Comparison of ENCODE assay signal across 8 cellular contexts in the genomic region with DNA sequence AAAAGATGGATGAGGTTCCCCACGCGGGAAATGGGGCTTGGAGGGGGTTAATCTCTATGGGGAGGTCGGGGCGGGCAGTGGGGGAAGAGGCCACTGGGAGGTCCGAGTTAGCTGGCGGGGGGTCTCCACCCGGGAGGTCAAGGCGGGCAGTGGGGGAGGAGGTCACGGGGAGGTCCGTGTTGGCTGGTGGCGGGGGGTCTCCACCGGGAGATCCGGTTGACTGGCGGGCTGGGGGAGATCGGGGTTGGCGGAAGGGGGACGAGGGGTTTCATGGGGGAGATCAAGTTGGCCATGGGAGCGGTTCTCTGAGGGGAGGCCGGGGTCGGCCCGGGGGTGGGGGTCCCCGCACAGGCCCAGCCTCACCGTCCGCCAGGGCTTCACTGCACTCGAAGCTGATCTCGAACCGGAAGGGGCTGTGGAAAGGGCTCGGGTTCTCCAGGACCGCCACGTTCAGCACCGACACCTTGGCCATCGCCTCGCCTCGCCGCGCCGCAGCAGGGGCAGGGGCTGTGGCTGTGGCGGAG. TPM values are rescaled to one million over a fixed set of nuclear protein-coding genes. Genes with fewer than 3 reads are reported as not detected.
A peak's percentile ranks its signal among the peaks of the same experiment; 100 is the strongest.
DNase-seq lines count a peak whose midpoint lies in the region; ATAC-seq and TF ChIP-seq lines count a peak whose summit lies in the region.

No MANE protein-coding gene starts in this region.

- peak overlapping the region; percentile 76 for H3K27ac Mint-ChIP-seq in MCF 10A (ENCODE audit: low read depth, unreplicated experiment)

- no TSS peak for BruUV-seq in MCF 10A (replicated peaks; lab: Mats Ljungman, UMichigan)

- DNase-seq in AG09309 (ENCODE audit: low read depth) (no peak), MCF 10A (ENCODE audit: unreplicated experiment) (no peak), omental fat pad (ENCODE audit: low spot score) (no peak), T1000 (lab: John Stamatoyannopoulos, UW) (no peak), OCI-M2 (lab: John Stamatoyannopoulos, UW; ENCODE audit: unreplicated experiment) (no peak)

- no peaks in the 10 kb centered on the region for H3K9me3 Mint-ChIP-seq in MCF 10A (ENCODE audit: unreplicated experiment)

- peaks cover 9% of the 10 kb centered on the region for H3K36me3 Mint-ChIP-seq in MCF 10A (ENCODE audit: insufficient read depth, unreplicated experiment)

- TF ChIP-seq CTCF in AG09309 (IDR thresholded peaks at IDR 0.05; ENCODE audit: control insufficient read depth, insufficient read depth, low read depth, low read length, missing control alignments): no peak
- TF ChIP-seq CTCF in MCF 10A (IDR thresholded peaks at IDR 0.05; ENCODE audit: unreplicated experiment): no peak
- no peak for TF ChIP-seq CTCF in omental fat pad (IDR thresholded peaks at IDR 0.05)

- H3K27ac ChIP-seq in muscle layer of duodenum (ENCODE audit: low read length): no peak overlapping the region

- ATAC-seq in HG02852 (IDR thresholded peaks at IDR 0.05; ENCODE audit: unreplicated experiment): peak; percentile 3
- ATAC-seq in omental fat pad (ENCODE audit: low FRiP score): no peak
- no peak for ATAC-seq in HG02678 (IDR thresholded peaks at IDR 0.05; ENCODE audit: unreplicated experiment)

- peaks cover 7 to 20% of the 10 kb centered on the region in 2 donors for H3K4me1 ChIP-seq in muscle layer of duodenum (ENCODE audit: control insufficient read depth in 1 of 2, insufficient read depth in 2 of 2, low read length in 2 of 2)

- POLR2A ChIA-PET in MCF 10A (lab: Yijun Ruan, JAX): interaction anchor here (0.6 to 2.8 kb wide), 25 partner anchors 10 to 438 kb away, joined by 3 to 23 read pairs (median 5); partner anchors contain the start of genes ADGRE5, DNAJB1, NDUFB7 and PRKACA

- no peaks in the 10 kb centered on the region for H3K36me3 ChIP-seq in muscle layer of duodenum (ENCODE audit: control insufficient read depth in 1 of 2, insufficient read depth in 2 of 2, low read length in 2 of 2)

- intact Hi-C loops in MCF 10A (cut with micrococcal nuclease): loop anchor here (2.0 to 5.0 kb wide), 2 partner anchors 283 to 341 kb away; partner anchors contain the start of genes DDX39A and PTGER1

- H3K27me3 Mint-ChIP-seq in MCF 10A (ENCODE audit: insufficient read depth, unreplicated experiment): no peaks in the 10 kb centered on the region

- no peaks in the 10 kb centered on the region for H3K9me3 ChIP-seq in muscle layer of duodenum (ENCODE audit: control insufficient read depth in 1 of 2, low read length in 2 of 2)

- H3K4me1 Mint-ChIP-seq in MCF 10A (ENCODE audit: insufficient read depth, unreplicated experiment): peaks cover 30% of the 10 kb centered on the region

- CTCF ChIA-PET in MCF 10A (lab: Yijun Ruan, JAX): interaction anchor here (0.6 to 3.0 kb wide), 40 partner anchors 8 to 923 kb away, joined by 3 to 31 read pairs (median 4); no protein-coding TSS in a partner anchor

- H3K4me3 Mint-ChIP-seq in MCF 10A (ENCODE audit: unreplicated experiment): peak overlapping the region; percentile 82

- H3K4me3 ChIP-seq in AG09309 (ENCODE audit: control insufficient read depth, low read depth, low read length): peak overlapping the region; percentile 76
- peak overlapping the region; percentile 44 to 84 for H3K4me3 ChIP-seq in muscle layer of duodenum (ENCODE audit: low read depth in 1 of 2, low read length in 2 of 2)

- no peaks in the 10 kb centered on the region for H3K27me3 ChIP-seq in muscle layer of duodenum (ENCODE audit: low read depth, low read length)

RNA-seq across cellular contexts. Expression of gene ASF1B, which starts 0.3 kb away (rescaled TPM):
- total RNA-seq in MCF 10A (2022) (6.5 and 7.0 TPM in 2 replicates), omental fat pad (1 to 10 TPM in 1 of 4 donors, under 1 TPM in 2, not detected in 1; 0.37 to 2.5 (median 0.95) TPM)

RNA-seq across cellular contexts. Expression of gene PRKACA, which starts 18.5 kb away (rescaled TPM):
- total RNA-seq in MCF 10A (2022) (44.7 and 49.8 TPM in 2 replicates), omental fat pad (10 to 100 TPM; 31.5 to 56.1 (median 45.1) TPM)

RNA-seq across cellular contexts. Expression of gene SAMD1, which starts 45.5 kb away (rescaled TPM):
- total RNA-seq in MCF 10A (2022) (12.9 and 19.8 TPM in 2 replicates), omental fat pad (10 to 100 TPM in 2 of 4 donors, 1 to 10 TPM in 2; 8.6 to 22.5 (median 10.8) TPM)

RNA-seq across cellular contexts. Expression of gene C19orf67, which starts 50.5 kb away (rescaled TPM):
- total RNA-seq in MCF 10A (2022) (not detected in 2 replicates), omental fat pad (not detected)
